ENCODE assay signal across 10 cellular contexts in the genomic region with DNA sequence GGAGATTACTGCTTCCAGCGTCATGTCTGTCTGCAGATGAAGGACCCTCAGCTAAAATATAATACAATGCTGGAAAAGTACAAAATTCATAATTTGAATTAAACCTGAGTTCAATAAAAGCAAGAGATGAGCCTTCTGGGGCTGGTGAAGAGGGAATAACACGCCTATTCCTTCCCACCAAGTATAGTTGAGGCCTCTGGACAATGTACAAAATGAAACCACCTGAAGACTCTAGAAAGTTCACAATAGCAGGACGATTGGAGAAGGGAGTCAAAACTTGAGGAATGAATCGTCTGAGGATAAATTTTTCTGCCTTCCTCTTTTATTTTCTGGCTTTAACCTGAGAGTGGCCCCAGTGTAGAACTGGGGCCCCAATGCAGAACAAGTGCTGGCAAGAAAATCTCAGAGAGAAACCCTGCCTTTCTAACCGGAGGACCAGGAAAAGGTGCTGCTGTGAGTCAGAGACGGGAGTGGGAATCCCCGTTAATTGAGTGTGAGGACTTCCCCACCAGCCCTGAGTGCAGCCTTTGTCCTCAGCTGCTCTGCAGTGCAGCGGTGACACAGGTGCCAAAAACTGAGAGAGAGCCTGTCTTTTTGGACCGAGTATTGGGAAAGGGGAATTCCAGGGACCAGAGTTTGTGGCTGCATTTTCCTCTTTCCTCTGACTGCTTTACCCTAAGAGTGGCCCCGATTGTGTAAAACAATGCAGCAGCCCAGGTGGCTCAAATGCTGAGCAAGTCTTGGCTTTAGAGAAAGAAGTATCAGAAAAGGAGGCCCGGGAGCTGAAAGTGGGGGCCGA.
A peak's percentile ranks its signal among the peaks of the same experiment; 100 is the strongest.
DNase-seq lines count a peak whose midpoint lies in the region; ATAC-seq and TF ChIP-seq lines count a peak whose summit lies in the region.
"Had no signal": no experiment of that assay in that cellular context is flagged by ENCODE, and none has a peak within 500 bp of the region (broad histone marks: within the 10 kb centered on the region; RNA-seq: fewer than 3 reads in every experiment).

No MANE protein-coding gene starts in this region.

- no peak overlapping the region for H3K9ac ChIP-seq in PC-3 (ENCODE audit: low read length)

- POLR2A ChIA-PET in PC-3 (lab: Charles Lee; ENCODE audit: unreplicated experiment) = no interaction called here

- intact Hi-C loops in PC-3 (cut with micrococcal nuclease) = no loop called here

- peak overlapping the region; percentile 45 for H2AFZ ChIP-seq in PC-3 (ENCODE audit: low read length)

- BruUV-seq in PC-3 (replicated peaks; lab: Mats Ljungman, UMichigan) = no TSS peak

- no peaks in the 10 kb centered on the region for H3K9me2 ChIP-seq in PC-3 (replicated peaks; ENCODE audit: low read length)

- H3F3A ChIP-seq in PC-3 (ENCODE audit: low read length, unreplicated experiment) = no peaks in the 10 kb centered on the region

- H3K27me3 ChIP-seq in PC-3 (ENCODE audit: low read length) = no peaks in the 10 kb centered on the region
- no peaks in the 10 kb centered on the region for H3K27me3 ChIP-seq in kidney epithelial cell (ENCODE audit: control insufficient read depth, insufficient read depth, low read length)

- TF ChIP-seq CTCF in GM10266 (IDR thresholded peaks at IDR 0.05; ENCODE audit: control insufficient read depth, insufficient read depth, low read depth, missing control alignments) = no peak
- TF ChIP-seq CTCF in PC-3 (conservative IDR thresholded peaks at IDR 0.05; ENCODE audit: low read depth, low read length) = no peak
- TF ChIP-seq CTCF in kidney epithelial cell (IDR thresholded peaks at IDR 0.05; ENCODE audit: insufficient read depth, low read length, poor library complexity, severe bottlenecking) = no peak

- DNase-seq in GM10266 (ENCODE audit: extremely low spot score) = peak; percentile 52
- DNase-seq in PC-3 = peak; percentile 5
- DNase-seq in kidney epithelial cell (ENCODE audit: low read depth) = peak; percentile 18
- no peak for DNase-seq in NCI-H128 (lab: John Stamatoyannopoulos, UW; ENCODE audit: unreplicated experiment)
- DNase-seq in NCI-H510A (lab: John Stamatoyannopoulos, UW) = no peak
- no peak for DNase-seq in activated CD4-positive, alpha-beta T cell treated with anti-CD3 and anti-CD28 coated beads, Interleukin-2, amount 50 U/mL, for 1 hour
- DNase-seq in NCI-H2081 (lab: John Stamatoyannopoulos, UW) = no peak
- DNase-seq: foreskin melanocyte; stimulated activated CD4-positive, alpha-beta T cell treated with anti-CD3 and anti-CD28 coated beads, Interleukin-4, amount 100 ng/mL, for 4 hours had no signal

- H3K4me3 ChIP-seq in PC-3 (ENCODE audit: low read length) = no peak overlapping the region
- no peak overlapping the region for H3K4me3 ChIP-seq in kidney epithelial cell (ENCODE audit: low read depth, low read length)

- peaks cover 9% of the 10 kb centered on the region for H3K4me1 ChIP-seq in PC-3 (ENCODE audit: insufficient read depth, low read length)

- H4K20me1 ChIP-seq in PC-3 (ENCODE audit: low read length) = no peaks in the 10 kb centered on the region

- H3K9me3 ChIP-seq in PC-3 (ENCODE audit: low read length) = peaks cover 14% of the 10 kb centered on the region

- H3K79me2 ChIP-seq in PC-3 (ENCODE audit: low read length) = no peaks in the 10 kb centered on the region

- CTCF ChIA-PET in PC-3 (lab: Charles Lee) = no interaction called here

- ATAC-seq in GM21717 (IDR thresholded peaks at IDR 0.05; ENCODE audit: unreplicated experiment) (peak; percentile 70), PC-3 (peak; percentile 28)

- peak overlapping the region; percentile 17 for H3K4me2 ChIP-seq in PC-3 (ENCODE audit: low read length)

- H3K27ac ChIP-seq in PC-3 (ENCODE audit: low read length) = no peak overlapping the region

- H3K36me3 ChIP-seq in PC-3 (ENCODE audit: low read depth, low read length) (no peaks in the 10 kb centered on the region; the same call in 1 of the 2 replicates), kidney epithelial cell (ENCODE audit: control insufficient read depth, insufficient read depth, low read length) (no peaks in the 10 kb centered on the region)

Comparison
In these comparisons a context has a peak if more than half of its experiments do, and no peak if none do; other contexts are left out.
1. DNase-seq: peak in GM10266 (single experiment), PC-3 (single experiment) and kidney epithelial cell (single experiment); none in NCI-H128 (single experiment), NCI-H510A (single experiment), activated CD4-positive, alpha-beta T cell treated with anti-CD3 and anti-CD28 coated beads, Interleukin-2, amount 50 U/mL, for 1 hour (single experiment) and NCI-H2081 (0 of 2).